20 cellular contexts compared by ENCODE assay signal in the genomic region with DNA sequence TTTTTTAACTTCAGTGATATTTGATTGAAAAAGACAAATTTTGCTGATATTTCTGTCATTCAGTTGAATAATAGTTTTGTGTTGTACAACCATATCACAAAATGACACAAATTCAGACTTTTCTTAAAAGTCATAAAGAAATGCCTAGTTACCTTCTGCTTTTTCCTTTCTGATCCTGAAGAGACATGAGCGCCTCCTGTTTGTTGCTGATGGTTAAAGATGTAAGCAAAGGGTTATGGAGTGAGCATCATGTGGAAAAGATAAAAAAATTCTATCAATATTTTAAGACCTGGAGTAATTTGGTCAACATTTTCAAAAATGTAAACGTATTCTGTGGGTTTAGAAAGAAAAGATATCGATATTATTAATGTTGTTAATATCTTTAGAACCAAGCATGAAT.
"Had no signal": no experiment of that assay in that cellular context is flagged by ENCODE, and none has a peak within 500 bp of the region (broad histone marks: within the 10 kb centered on the region; RNA-seq: fewer than 3 reads in every experiment).

No MANE protein-coding gene starts in this region.

- ATAC-seq: activated naive CD8-positive, alpha-beta T cell treated with anti-CD3 and anti-CD28 coated beads, Interleukin-2, amount 50 U/mL, for 24 hours; heart right ventricle; left colon; right cardiac atrium; stimulated activated effector memory CD8-positive, alpha-beta T cell treated with anti-CD3 and anti-CD28 coated beads, Interleukin-12 subunit alpha, Interleukin-12 subunit beta, amount 100 ng/mL, for 72 hours had no signal

- H3K9ac ChIP-seq: parathyroid adenoma had no signal

- DNase-seq: activated CD4-positive, alpha-beta T cell treated with anti-CD3 and anti-CD28 coated beads for 4 hours; activated CD4-positive, alpha-beta T cell treated with anti-CD3 and anti-CD28 coated beads, Interleukin-2, amount 50 U/mL, for 48 hours; activated CD4-positive, CD25-positive, alpha-beta regulatory T cell; activated naive CD4-positive, alpha-beta T cell treated with anti-CD3 and anti-CD28 coated beads, Interleukin-2, amount 10 ng/mL, durations not matched to agents 7 days and 5 days; activated naive CD8-positive, alpha-beta T cell treated with anti-CD3 and anti-CD28 coated beads, Interleukin-2, amount 50 U/mL, for 24 hours; activated T-cell treated with anti-CD3 and anti-CD28 coated beads, Interleukin-2, amount 50 U/mL, for 48 hours; foreskin fibroblast; heart right ventricle; left colon; right cardiac atrium; stimulated activated CD4-positive, alpha-beta T cell treated with anti-CD3 and anti-CD28 coated beads, Interleukin-12 subunit alpha, Interleukin-12 subunit beta, amount 100 ng/mL, for 4 hours; stomach; T-helper 9 cell had no signal

- H3K27me3 ChIP-seq: cardiac muscle cell, heart right ventricle, stomach, suprapubic skin, tibial nerve had no signal

- H3K4me1 ChIP-seq: parathyroid adenoma, stomach, tibial nerve had no signal

- H3K79me2 ChIP-seq: parathyroid adenoma had no signal

- H3K9me3 ChIP-seq: stomach, suprapubic skin, tibial nerve had no signal

- H3K4me3 ChIP-seq: cardiac muscle cell, heart right ventricle, stomach, suprapubic skin, tibial nerve had no signal

- FAIRE-seq: keratinocyte, urothelium cell line had no signal

- H3K36me3 ChIP-seq: cardiac muscle cell, heart right ventricle, stomach, suprapubic skin, tibial nerve had no signal

- H2AFZ ChIP-seq: parathyroid adenoma had no signal

- H3K27ac ChIP-seq: cardiac muscle cell, heart right ventricle, parathyroid adenoma, stomach, suprapubic skin, tibial nerve had no signal
